ENCODE assay signal across 32 cellular contexts in genomic region chr13:90027409-90027808, GRCh38.
"Had no signal": no experiment of that assay in that cellular context is flagged by ENCODE, and none has a peak within 500 bp of the region (broad histone marks: within the 10 kb centered on the region; RNA-seq: fewer than 3 reads in every experiment).

No MANE protein-coding gene starts in this region.

- H3K4me1 ChIP-seq: adrenal gland, ascending aorta, body of pancreas, breast epithelium had no signal

- H3K27ac ChIP-seq: adrenal gland, ascending aorta, body of pancreas, brain microvascular endothelial cell, breast epithelium, cardiac muscle cell had no signal

- DNase-seq: activated effector memory CD4-positive, alpha-beta T cell treated with anti-CD3 and anti-CD28 coated beads, Interleukin-2, amount 50 U/mL, for 16 hours; activated effector memory CD4-positive, alpha-beta T cell treated with Interleukin-2 at 50 U/mL for 16 hours; activated gamma-delta T cell; activated gamma-delta T cell treated with Interleukin-2 at 50 U/mL for 16 hours; activated naive CD4-positive, alpha-beta T cell; activated naive CD4-positive, alpha-beta T cell treated with anti-CD3 and anti-CD28 coated beads for 36 hours; activated naive CD4-positive, alpha-beta T cell treated with anti-CD3 and anti-CD28 coated beads, Interleukin-2, amount 10 ng/mL, durations not matched to agents 7 days and 5 days; activated naive CD4-positive, alpha-beta T cell treated with anti-CD3 and anti-CD28 coated beads, Interleukin-2, amount 50 U/mL, for 16 hours; activated naive CD4-positive, alpha-beta T cell treated with Interleukin-2 at 50 U/mL for 16 hours; activated naive CD8-positive, alpha-beta T cell treated with anti-CD3 and anti-CD28 coated beads for 36 hours; activated naive CD8-positive, alpha-beta T cell treated with anti-CD3 and anti-CD28 coated beads, Interleukin-2, amount 10 ng/mL, durations not matched to agents 7 days and 5 days; activated naive CD8-positive, alpha-beta T cell treated with anti-CD3 and anti-CD28 coated beads, Interleukin-2, amount 50 U/mL, for 24 hours; activated T-cell treated with anti-CD3 and anti-CD28 coated beads, Interleukin-2, amount 50 U/mL, for 4 hours; activated T-cell treated with anti-CD3 and anti-CD28 coated beads, Interleukin-2, amount 50 U/mL, for 48 hours; activated T-cell treated with anti-CD3 and anti-CD28 coated beads, Interleukin-2, amount 50 U/mL, for 72 hours; adrenal gland; amniotic stem cell; amygdala; anterior cingulate cortex; aorta; body of pancreas; brain microvascular endothelial cell; caudate nucleus; central memory CD4-positive, alpha-beta T cell; cerebellar nuclear complex had no signal

- H3K4me3 ChIP-seq: adrenal gland, ascending aorta, body of pancreas, breast epithelium, cardiac muscle cell had no signal

- H3K27me3 ChIP-seq: adrenal gland, ascending aorta, body of pancreas, brain microvascular endothelial cell, breast epithelium, cardiac muscle cell had no signal

- FAIRE-seq: astrocyte, bronchial epithelial cell had no signal

- ATAC-seq: activated naive CD4-positive, alpha-beta T cell treated with anti-CD3 and anti-CD28 coated beads, Interleukin-2, amount 50 U/mL, for 72 hours; activated naive CD8-positive, alpha-beta T cell treated with anti-CD3 and anti-CD28 coated beads, Interleukin-2, amount 50 U/mL, for 24 hours; activated T-cell treated with anti-CD3 and anti-CD28 coated beads, Interleukin-2, amount 50 U/mL, for 4 hours; activated T-cell treated with anti-CD3 and anti-CD28 coated beads, Interleukin-2, amount 50 U/mL, for 72 hours; activated T-helper 17 cell treated with anti-CD3 and anti-CD28 coated beads, Interleukin-2, amount 50 U/mL, for 72 hours; body of pancreas had no signal

- H3K36me3 ChIP-seq: adrenal gland, ascending aorta, brain microvascular endothelial cell, breast epithelium, cardiac muscle cell had no signal

- H3K9me3 ChIP-seq: adrenal gland, ascending aorta, body of pancreas had no signal
